Comparison of ENCODE assay signal across 9 cellular contexts in the genomic region with DNA sequence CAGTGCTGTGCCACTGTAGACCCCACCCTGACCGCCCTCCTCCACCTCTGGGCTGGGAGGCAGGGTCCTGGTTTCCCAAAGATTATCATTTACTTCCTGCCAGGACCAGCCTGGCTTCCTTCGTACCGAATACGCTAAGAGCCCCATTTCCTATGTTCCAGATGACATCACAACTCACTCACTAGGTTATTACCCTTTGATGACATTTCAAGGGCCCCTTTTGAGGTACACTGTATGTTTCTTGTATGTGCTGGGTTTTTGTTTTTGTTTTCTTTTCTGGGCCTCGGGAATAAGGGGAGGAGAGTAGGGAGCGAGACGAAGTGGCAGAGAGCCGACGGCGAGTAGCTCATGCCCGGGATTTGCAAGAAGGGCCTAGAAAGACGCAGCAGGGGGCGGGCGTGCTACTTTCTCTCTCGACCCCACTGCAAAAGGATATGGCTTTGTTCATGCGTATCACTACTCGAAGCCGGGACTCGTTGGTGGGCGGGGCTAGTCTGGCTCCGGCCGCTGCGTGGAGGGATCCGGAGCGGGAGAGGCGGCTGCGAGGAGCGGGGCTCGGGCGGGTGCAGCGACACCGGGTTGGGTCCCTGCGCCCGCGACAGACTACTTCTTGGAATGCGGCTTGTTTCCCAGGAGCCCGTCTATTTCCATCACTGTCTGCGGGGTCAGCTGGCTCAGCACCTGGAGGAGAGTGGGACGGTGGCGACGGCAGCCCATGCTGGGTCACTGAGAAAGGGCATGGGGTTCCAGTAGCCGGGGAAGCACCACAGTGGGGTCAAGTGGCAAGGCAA. TPM values are rescaled to one million over a fixed set of nuclear protein-coding genes. Genes with fewer than 3 reads are reported as not detected.
DNase-seq lines count a peak whose midpoint lies in the region; ATAC-seq and TF ChIP-seq lines count a peak whose summit lies in the region.
"Had no signal": no experiment of that assay in that cellular context is flagged by ENCODE, and none has a peak within 500 bp of the region (broad histone marks: within the 10 kb centered on the region; RNA-seq: fewer than 3 reads in every experiment).

No MANE protein-coding gene starts in this region.

- H3K36me3 Mint-ChIP-seq in glutamatergic neuron (ENCODE audit: unreplicated experiment), result no peaks in the 10 kb centered on the region

- H3K79me2 ChIP-seq in osteoblast (ENCODE audit: insufficient read depth, low read length), result no peaks in the 10 kb centered on the region

- no peaks in the 10 kb centered on the region for H4K20me1 ChIP-seq in osteoblast (ENCODE audit: insufficient read depth, low read length)

- TF ChIP-seq CTCF in glutamatergic neuron (IDR thresholded peaks at IDR 0.05; ENCODE audit: partially characterized antibody, unreplicated experiment) (no peak), osteoblast (IDR thresholded peaks at IDR 0.05; ENCODE audit: extremely low read depth, low read depth, low read length) (no peak)

- peaks cover 5% of the 10 kb centered on the region for H3K27me3 Mint-ChIP-seq in glutamatergic neuron (ENCODE audit: unreplicated experiment)

- peak overlapping the region; percentile 86 for H3K4me2 ChIP-seq in osteoblast (ENCODE audit: insufficient read depth, low read length)
- H3K4me2 ChIP-seq: KMS-11 had no signal

- H3K4me3 Mint-ChIP-seq in glutamatergic neuron (ENCODE audit: unreplicated experiment), result peak overlapping the region; percentile 83

- H3K9me3 Mint-ChIP-seq in glutamatergic neuron (ENCODE audit: unreplicated experiment), result no peaks in the 10 kb centered on the region

- peak overlapping the region; percentile 60 for H3K27ac Mint-ChIP-seq in glutamatergic neuron (ENCODE audit: unreplicated experiment)

- peaks cover 12% of the 10 kb centered on the region for H3K4me1 ChIP-seq in osteoblast (ENCODE audit: insufficient read depth, low read length)

- H3K36me3 ChIP-seq in osteoblast (ENCODE audit: insufficient read depth, low read length), result no peaks in the 10 kb centered on the region

- no peaks in the 10 kb centered on the region for H3K9me3 ChIP-seq in osteoblast (ENCODE audit: low read depth, low read length)

- peaks cover 2% of the 10 kb centered on the region for H3K4me1 Mint-ChIP-seq in glutamatergic neuron (ENCODE audit: low read depth, unreplicated experiment)

- no peak overlapping the region for H3K27ac ChIP-seq in osteoblast (ENCODE audit: low read depth, low read length)
- H3K27ac ChIP-seq: KMS-11 had no signal

- DNase-seq in DMS79 (lab: John Stamatoyannopoulos, UW), result peak; percentile 56
- peak; percentile 38 for DNase-seq in NCI-H774 (lab: John Stamatoyannopoulos, UW)
- DNase-seq in activated naive CD4-positive, alpha-beta T cell treated with anti-CD3 and anti-CD28 coated beads, Interleukin-2, amount 50 U/mL, for 16 hours, result peak; percentile 87
- peak; percentile 92 for DNase-seq in glutamatergic neuron
- DNase-seq in osteoblast (ENCODE audit: insufficient read length, low spot score, missing footprints), result peak; percentile 96
- peak; percentile 61 for DNase-seq in stromal cell of bone marrow (ENCODE audit: low read depth)

- H3K4me3 ChIP-seq in osteoblast (ENCODE audit: insufficient read depth, low read length), result peak overlapping the region; percentile 72

- H2AFZ ChIP-seq in osteoblast (ENCODE audit: low read length), result peak overlapping the region; percentile 97

- ATAC-seq in GM18907 (IDR thresholded peaks at IDR 0.05; ENCODE audit: unreplicated experiment) (no peak), HG02642 (IDR thresholded peaks at IDR 0.05; ENCODE audit: poor library complexity, unreplicated experiment) (no peak)

- H3K27me3 ChIP-seq in osteoblast (ENCODE audit: insufficient read depth, low read length), result no peaks in the 10 kb centered on the region

RNA-seq across cellular contexts. Expression of gene RNF227, which starts 6.6 kb away (rescaled TPM):
- total RNA-seq in glutamatergic neuron (ENCODE audit: unreplicated experiment) (0.49 TPM), osteoblast (2.4 and 3.6 TPM in 2 replicates)

RNA-seq across cellular contexts. Expression of gene KCNAB3, which starts 7.0 kb away (rescaled TPM):
- total RNA-seq in glutamatergic neuron (ENCODE audit: unreplicated experiment) (12.3 TPM), osteoblast (under 0.01 and 0.29 TPM in 2 replicates)

RNA-seq across cellular contexts. Expression of gene TRAPPC1, which starts 9.1 kb away (rescaled TPM):
- total RNA-seq in glutamatergic neuron (ENCODE audit: unreplicated experiment) (214 TPM), osteoblast (26.1 and 27.4 TPM in 2 replicates)

RNA-seq across cellular contexts. Expression of gene CNTROB, which starts 9.3 kb away (rescaled TPM):
- total RNA-seq in glutamatergic neuron (ENCODE audit: unreplicated experiment) (55.7 TPM), osteoblast (20.6 and 21.5 TPM in 2 replicates)

RNA-seq across cellular contexts. Expression of gene CHD3, which starts 34.1 kb away (rescaled TPM):
- total RNA-seq in glutamatergic neuron (ENCODE audit: unreplicated experiment) (129 TPM), osteoblast (95.2 and 97.0 TPM in 2 replicates)

Comparison
In these comparisons a context has a peak if more than half of its experiments do, and no peak if none do; other contexts are left out.
1. DNase-seq: peak in every context shown above with its lines; median percentile 96 in osteoblast; 92 in glutamatergic neuron; 87 in activated naive CD4-positive, alpha-beta T cell treated with anti-CD3 and anti-CD28 coated beads, Interleukin-2, amount 50 U/mL, for 16 hours; 61 in stromal cell of bone marrow; 56 in DMS79; 38 in NCI-H774.
2. RNA of gene KCNAB3, which starts 7.0 kb away (total RNA-seq): 12.3 TPM in glutamatergic neuron (single experiment); under 0.01 to 0.29 TPM in osteoblast; every median in the first group is over 10 times any median in the second.